10 cellular contexts compared by ENCODE assay signal in the genomic region with DNA sequence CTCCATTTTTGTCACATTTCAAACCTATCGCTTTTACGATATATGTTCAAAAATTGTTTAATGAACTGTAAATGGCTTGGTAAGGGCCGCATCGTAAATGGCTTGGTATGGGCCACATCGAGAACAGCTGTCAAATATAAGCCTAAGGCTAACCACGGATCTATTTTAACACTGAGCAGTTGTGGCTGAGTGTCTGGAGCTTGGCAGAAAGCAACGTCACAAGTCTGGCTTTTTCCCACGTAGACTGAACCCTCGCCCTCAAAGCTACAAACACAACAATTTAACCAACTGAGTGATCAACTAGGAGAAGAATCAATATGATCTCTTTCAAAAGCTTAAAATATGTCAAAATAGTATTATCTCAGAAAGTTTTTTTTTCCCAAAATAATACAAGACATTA.
DNase-seq lines count a peak whose midpoint lies in the region; ATAC-seq, FAIRE-seq and TF ChIP-seq lines count a peak whose summit lies in the region.
"Had no signal": no experiment of that assay in that cellular context is flagged by ENCODE, and none has a peak within 500 bp of the region (broad histone marks: within the 10 kb centered on the region; RNA-seq: fewer than 3 reads in every experiment).

No MANE protein-coding gene starts in this region.

- H3K27me3 ChIP-seq in left ventricle myocardium inferior (ENCODE audit: low read depth), result peaks cover 24% of the 10 kb centered on the region

- H3K9me3 ChIP-seq in left ventricle myocardium inferior (replicated peaks) (no peaks in the 10 kb centered on the region), SK-N-MC (ENCODE audit: low read depth, low read length) (no peaks in the 10 kb centered on the region)

- H3K9ac ChIP-seq in SK-N-MC (ENCODE audit: insufficient read length), result no peak overlapping the region

- FAIRE-seq in urothelium cell line (lab: Jason Lieb, UNC), result no peak
- FAIRE-seq: keratinocyte had no signal

- intact Hi-C loops in left ventricle myocardium inferior (cut with micrococcal nuclease) (loop anchor here (10.0 kb wide), 1 partner anchor 339 kb away; no protein-coding TSS in a partner anchor), left cardiac atrium (cut with DNase I) (no loop called here), head of caudate nucleus (cut with DNase I) (loop anchor here (5.0 kb wide), 2 partner anchors 576 to 726 kb away; no protein-coding TSS in a partner anchor)

- H3K36me3 ChIP-seq in left ventricle myocardium inferior (no peaks in the 10 kb centered on the region), SK-N-MC (ENCODE audit: insufficient read depth, low read length) (no peaks in the 10 kb centered on the region)

- H3K4me1 ChIP-seq in left ventricle myocardium inferior, result peaks cover 23% of the 10 kb centered on the region

- TF ChIP-seq CTCF in left ventricle myocardium inferior (IDR thresholded peaks at IDR 0.05; ENCODE audit: borderline replicate concordance) (no peak), fibroblast of pulmonary artery (IDR thresholded peaks at IDR 0.05; ENCODE audit: low read length, missing control alignments) (no peak)

- ATAC-seq in left cardiac atrium, result no peak

- DNase-seq in left ventricle myocardium inferior, result no peak
- DNase-seq in left cardiac atrium, result no peak
- no peak for DNase-seq in SK-N-MC (ENCODE audit: low read depth, low spot score)
- DNase-seq in fibroblast of pulmonary artery (ENCODE audit: low read depth), result peak; percentile 17
- peak; percentile 14 for DNase-seq in urothelium cell line (ENCODE audit: low spot score)
- no peak for DNase-seq in head of caudate nucleus
- no peak for DNase-seq in NCI-H187 treated with DMSO at 0.1 percent for 48 hours (lab: John Stamatoyannopoulos, UW)
- DNase-seq in superior temporal gyrus (ENCODE audit: extremely low spot score), result no peak
- DNase-seq: DMS79 had no signal

- H3K27ac ChIP-seq in left ventricle myocardium inferior (replicated peaks) (no peak overlapping the region), SK-N-MC (0 out of 2 replicates have a peak overlapping the region, but pooled peaks have one; percentile 21)

- H3K4me3 ChIP-seq in left ventricle myocardium inferior, result peak overlapping the region; percentile 79
- H3K4me3 ChIP-seq in SK-N-MC, result peak overlapping the region; percentile 79
- no peak overlapping the region for H3K4me3 ChIP-seq in fibroblast of pulmonary artery (replicated peaks; ENCODE audit: low read depth, low read length)

Comparison
In these comparisons a context has a peak if more than half of its experiments do, and no peak if none do; other contexts are left out.
1. intact Hi-C loops: an anchor here in left ventricle myocardium inferior (10.0 kb wide) and head of caudate nucleus (5.0 kb wide); none called in left cardiac atrium.
2. DNase-seq: peak in fibroblast of pulmonary artery (single experiment) and urothelium cell line (single experiment); none in left ventricle myocardium inferior (single experiment), left cardiac atrium (single experiment), SK-N-MC (single experiment), head of caudate nucleus (0 of 42), NCI-H187 treated with DMSO at 0.1 percent for 48 hours (single experiment) and superior temporal gyrus (single experiment).